1 cellular context compared by ENCODE assay signal in genomic region chr13:99174533-99175100, GRCh38.
A peak's percentile ranks its signal among the peaks of the same experiment; 100 is the strongest.
TF ChIP-seq lines count a peak whose summit lies in the region.

No MANE protein-coding gene starts in this region.

TF ChIP-seq in H1, 55 proteins besides CTCF, POLR2A, EP300 and RAD21:
- TF ChIP-seq SUZ12 (IDR thresholded peaks at IDR 0.05; ENCODE audit: low read length) = no peak
- TF ChIP-seq USF2 (IDR thresholded peaks at IDR 0.05; ENCODE audit: low read length) = peak; percentile 37; the same call in 1 of the 2 replicates
